ENCODE assay signal across 7 cellular contexts in the genomic region with DNA sequence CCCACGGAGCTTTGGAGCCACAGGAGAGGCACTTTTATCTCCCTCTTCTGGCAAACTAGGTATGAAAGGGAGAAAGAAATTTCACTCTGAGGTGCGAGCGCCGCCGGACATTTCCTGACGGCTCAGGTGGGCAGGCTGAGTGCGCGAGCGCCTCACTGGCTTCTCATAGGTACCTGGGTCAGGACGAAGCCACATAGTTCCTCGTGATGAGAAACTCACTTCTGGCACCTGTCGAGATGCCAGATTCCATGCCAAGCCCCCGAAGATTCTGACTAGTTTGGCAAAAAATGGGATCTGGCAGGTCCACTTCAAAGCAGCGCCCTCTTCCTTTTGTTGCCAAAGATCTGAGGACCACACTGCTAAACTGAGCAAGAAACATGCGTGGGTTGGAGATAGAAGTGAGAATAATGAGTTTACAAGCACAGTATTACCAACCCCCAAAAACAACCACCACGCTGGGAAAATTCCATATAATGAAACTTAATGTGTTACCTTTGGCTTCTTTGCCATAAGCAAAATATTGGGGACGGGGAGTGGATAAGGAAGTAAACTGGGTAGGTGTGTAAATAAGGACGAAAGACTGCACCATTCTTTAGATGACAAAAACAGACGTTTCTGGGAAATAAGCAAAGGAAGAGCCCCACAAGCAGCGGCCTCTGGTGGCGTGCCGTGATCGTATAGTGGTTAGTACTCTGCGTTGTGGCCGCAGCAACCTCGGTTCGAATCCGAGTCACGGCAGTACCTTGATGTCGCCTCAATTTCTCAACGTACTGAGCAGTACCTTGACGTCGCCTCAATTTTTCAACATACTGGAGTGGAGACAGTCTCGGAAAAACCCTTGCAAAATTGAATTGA.
DNase-seq lines count a peak whose midpoint lies in the region; ATAC-seq and TF ChIP-seq lines count a peak whose summit lies in the region.

No MANE protein-coding gene starts in this region.

- peak; percentile 66 for TF ChIP-seq CTCF in GM12872 (IDR thresholded peaks at IDR 0.05; ENCODE audit: insufficient read depth, low read depth, low read length)
- peak; percentile 52 for TF ChIP-seq CTCF in epithelial cell of esophagus (IDR thresholded peaks at IDR 0.05; ENCODE audit: insufficient read depth, low read depth, low read length, missing control alignments)

- peak; percentile 87 for DNase-seq in NCI-H748 treated with DMSO at 0.1 percent for 48 hours (lab: John Stamatoyannopoulos, UW)
- DNase-seq in activated CD8-positive, alpha-beta memory T cell treated with anti-CD3 and anti-CD28 coated beads, Interleukin-2, amount 50 U/mL, for 4 hours = peak; percentile 81
- peak; percentile 75 for DNase-seq in epithelial cell of esophagus (ENCODE audit: low read depth)
- DNase-seq in myocyte (ENCODE audit: low read depth) = peak; percentile 56
- peak; percentile 58 to 85 for DNase-seq in stimulated activated effector memory CD8-positive, alpha-beta T cell treated with anti-CD3 and anti-CD28 coated beads, Interleukin-12 subunit alpha, Interleukin-12 subunit beta, amount 100 ng/mL, for 72 hours (ENCODE audit: low spot score in 2 of 2)

- H3K27ac Mint-ChIP-seq in stimulated activated effector memory CD8-positive, alpha-beta T cell treated with anti-CD3 and anti-CD28 coated beads, Interleukin-12 subunit alpha, Interleukin-12 subunit beta, amount 100 ng/mL, for 72 hours = peak overlapping the region; percentile 96

- peak overlapping the region; percentile 72 for H3K4me3 Mint-ChIP-seq in stimulated activated effector memory CD8-positive, alpha-beta T cell treated with anti-CD3 and anti-CD28 coated beads, Interleukin-12 subunit alpha, Interleukin-12 subunit beta, amount 100 ng/mL, for 72 hours

- H3K4me1 Mint-ChIP-seq in stimulated activated effector memory CD8-positive, alpha-beta T cell treated with anti-CD3 and anti-CD28 coated beads, Interleukin-12 subunit alpha, Interleukin-12 subunit beta, amount 100 ng/mL, for 72 hours = peaks cover 43% of the 10 kb centered on the region

- H3K36me3 Mint-ChIP-seq in stimulated activated effector memory CD8-positive, alpha-beta T cell treated with anti-CD3 and anti-CD28 coated beads, Interleukin-12 subunit alpha, Interleukin-12 subunit beta, amount 100 ng/mL, for 72 hours = peaks cover 28% of the 10 kb centered on the region

- peak; percentile 54 for ATAC-seq in HG02884 (IDR thresholded peaks at IDR 0.05; ENCODE audit: unreplicated experiment)
- ATAC-seq in stimulated activated effector memory CD8-positive, alpha-beta T cell treated with anti-CD3 and anti-CD28 coated beads, Interleukin-12 subunit alpha, Interleukin-12 subunit beta, amount 100 ng/mL, for 72 hours = peak; percentile 94

- no peaks in the 10 kb centered on the region for H3K9me3 Mint-ChIP-seq in stimulated activated effector memory CD8-positive, alpha-beta T cell treated with anti-CD3 and anti-CD28 coated beads, Interleukin-12 subunit alpha, Interleukin-12 subunit beta, amount 100 ng/mL, for 72 hours

- H3K4me3 ChIP-seq in epithelial cell of esophagus (ENCODE audit: low read length) = peak overlapping the region; percentile 66

Comparison
In these comparisons a context has a peak if more than half of its experiments do, and no peak if none do; other contexts are left out.
1. Peak in every context shown above with its lines: DNase-seq, ATAC-seq and H3K4me3 ChIP-seq.